Comparison of ENCODE assay signal across 8 cellular contexts in genomic region chr17:8189711-8190477, GRCh38. TPM values are rescaled to one million over a fixed set of nuclear protein-coding genes. Genes with fewer than 3 reads are reported as not detected.
DNase-seq lines count a peak whose midpoint lies in the region; ATAC-seq lines count a peak whose summit lies in the region.

TSS of gene BORCS6 (minus strand) at chr17:8190180. CDS start at chr17:8190140, 40 bp downstream.

- POLR2A ChIA-PET in naive thymus-derived CD8-positive, alpha-beta T cell (lab: Charles Lee): interaction anchor here (0.5 to 26.2 kb wide), 14 partner anchors 10 to 806 kb away, joined by 3 to 1171 read pairs (median 13); partner anchors contain the start of genes ALOXE3, ARHGEF15, AURKB and CTC1

- peaks cover 11% of the 10 kb centered on the region for H3K4me1 Mint-ChIP-seq in activated T-helper 1 cell treated with anti-CD3 and anti-CD28 coated beads, Interleukin-12 subunit alpha, Interleukin-12 subunit beta, Interleukin-2, Interleukin-4 antibody, amounts not matched to agents 30 ng/mL and 10 ng/mL and 1 ng/mL, durations not matched to agents 14 hours and 24 hours and 36 hours (ENCODE audit: low read depth)
- H3K4me1 Mint-ChIP-seq in naive thymus-derived CD8-positive, alpha-beta T cell: peaks cover 6 to 13% (median 12%) of the 10 kb centered on the region in 4 donors

- no peaks in the 10 kb centered on the region for H3K36me3 Mint-ChIP-seq in activated T-helper 1 cell treated with anti-CD3 and anti-CD28 coated beads, Interleukin-12 subunit alpha, Interleukin-12 subunit beta, Interleukin-2, Interleukin-4 antibody, amounts not matched to agents 30 ng/mL and 10 ng/mL and 1 ng/mL, durations not matched to agents 14 hours and 24 hours and 36 hours (ENCODE audit: low read depth)
- no peaks in the 10 kb centered on the region for H3K36me3 Mint-ChIP-seq in naive thymus-derived CD8-positive, alpha-beta T cell

- intact Hi-C loops in activated T-helper 1 cell treated with anti-CD3 and anti-CD28 coated beads, Interleukin-12 subunit alpha, Interleukin-12 subunit beta, Interleukin-2, Interleukin-4 antibody, amounts not matched to agents 30 ng/mL and 10 ng/mL and 1 ng/mL, durations not matched to agents 14 hours and 24 hours and 36 hours (cut with micrococcal nuclease): loop anchor here (2.0 kb wide), 1 partner anchor 99 kb away; the partner anchor contains the start of gene RANGRF

- no peaks in the 10 kb centered on the region for H3K9me3 Mint-ChIP-seq in activated T-helper 1 cell treated with anti-CD3 and anti-CD28 coated beads, Interleukin-12 subunit alpha, Interleukin-12 subunit beta, Interleukin-2, Interleukin-4 antibody, amounts not matched to agents 30 ng/mL and 10 ng/mL and 1 ng/mL, durations not matched to agents 14 hours and 24 hours and 36 hours
- H3K9me3 Mint-ChIP-seq in naive thymus-derived CD8-positive, alpha-beta T cell: no peaks in the 10 kb centered on the region

- ATAC-seq in GM21786 (IDR thresholded peaks at IDR 0.05; ENCODE audit: unreplicated experiment): peak; percentile 61
- ATAC-seq in naive thymus-derived CD8-positive, alpha-beta T cell: peak; percentile 67 to 71

- no peaks in the 10 kb centered on the region for H3K27me3 Mint-ChIP-seq in activated T-helper 1 cell treated with anti-CD3 and anti-CD28 coated beads, Interleukin-12 subunit alpha, Interleukin-12 subunit beta, Interleukin-2, Interleukin-4 antibody, amounts not matched to agents 30 ng/mL and 10 ng/mL and 1 ng/mL, durations not matched to agents 14 hours and 24 hours and 36 hours (ENCODE audit: insufficient read depth)
- H3K27me3 Mint-ChIP-seq in naive thymus-derived CD8-positive, alpha-beta T cell: no peaks in the 10 kb centered on the region

- peak within 1 kb of the TSS; percentile 84 for H3K27ac Mint-ChIP-seq in activated T-helper 1 cell treated with anti-CD3 and anti-CD28 coated beads, Interleukin-12 subunit alpha, Interleukin-12 subunit beta, Interleukin-2, Interleukin-4 antibody, amounts not matched to agents 30 ng/mL and 10 ng/mL and 1 ng/mL, durations not matched to agents 14 hours and 24 hours and 36 hours
- H3K27ac Mint-ChIP-seq in naive thymus-derived CD8-positive, alpha-beta T cell: peak within 1 kb of the TSS in 8 of 10 donors; percentile 69 to 94 (median 92)

- peak; percentile 98 for DNase-seq in DMS79 treated with DMSO at 0.1 percent for 48 hours (lab: John Stamatoyannopoulos, UW)
- DNase-seq in Kasumi-1 (lab: John Stamatoyannopoulos, UW): peak; percentile 93 to 94
- peak; percentile 99 for DNase-seq in RKO (ENCODE audit: low spot score)
- peak; percentile 94 for DNase-seq in activated T-helper 1 cell treated with anti-CD3 and anti-CD28 coated beads, Interleukin-12 subunit alpha, Interleukin-12 subunit beta, Interleukin-2, Interleukin-4 antibody, amounts not matched to agents 30 ng/mL and 10 ng/mL and 1 ng/mL, durations not matched to agents 14 hours and 24 hours and 36 hours (ENCODE audit: low spot score)
- DNase-seq in fibroblast of gingiva (ENCODE audit: low read depth): peak; percentile 99
- DNase-seq in naive thymus-derived CD8-positive, alpha-beta T cell: peak; percentile 83 to 98 (median 94)
- DNase-seq in stimulated activated naive CD4-positive, alpha-beta T cell (lab: John Stamatoyannopoulos, UW): peak; percentile 86 to 96 (median 93)

- H3K4me3 Mint-ChIP-seq in activated T-helper 1 cell treated with anti-CD3 and anti-CD28 coated beads, Interleukin-12 subunit alpha, Interleukin-12 subunit beta, Interleukin-2, Interleukin-4 antibody, amounts not matched to agents 30 ng/mL and 10 ng/mL and 1 ng/mL, durations not matched to agents 14 hours and 24 hours and 36 hours: no peak within 1 kb of the TSS
- H3K4me3 Mint-ChIP-seq in naive thymus-derived CD8-positive, alpha-beta T cell: peak within 1 kb of the TSS in 3 of 10 donors; percentile 3 to 51 (median 39)

RNA-seq across cellular contexts. Expression of gene BORCS6, which starts in this region (rescaled TPM):
- 6.3 and 6.7 TPM in 2 replicates for total RNA-seq in activated T-helper 1 cell treated with anti-CD3 and anti-CD28 coated beads, Interleukin-12 subunit alpha, Interleukin-12 subunit beta, Interleukin-2, Interleukin-4 antibody, amounts not matched to agents 30 ng/mL and 10 ng/mL and 1 ng/mL, durations not matched to agents 14 hours and 24 hours and 36 hours
- 10 to 100 TPM; 15.1 to 15.5 TPM for total RNA-seq in naive thymus-derived CD8-positive, alpha-beta T cell
- polyA plus RNA-seq in naive thymus-derived CD8-positive, alpha-beta T cell: 10 to 100 TPM; 16.1 to 22.6 (median 16.9) TPM

Comparison
In these comparisons a context has a peak if more than half of its experiments do, and no peak if none do; other contexts are left out.
1. Peak in every context shown above with its lines: DNase-seq and ATAC-seq.